In the genomic region with DNA sequence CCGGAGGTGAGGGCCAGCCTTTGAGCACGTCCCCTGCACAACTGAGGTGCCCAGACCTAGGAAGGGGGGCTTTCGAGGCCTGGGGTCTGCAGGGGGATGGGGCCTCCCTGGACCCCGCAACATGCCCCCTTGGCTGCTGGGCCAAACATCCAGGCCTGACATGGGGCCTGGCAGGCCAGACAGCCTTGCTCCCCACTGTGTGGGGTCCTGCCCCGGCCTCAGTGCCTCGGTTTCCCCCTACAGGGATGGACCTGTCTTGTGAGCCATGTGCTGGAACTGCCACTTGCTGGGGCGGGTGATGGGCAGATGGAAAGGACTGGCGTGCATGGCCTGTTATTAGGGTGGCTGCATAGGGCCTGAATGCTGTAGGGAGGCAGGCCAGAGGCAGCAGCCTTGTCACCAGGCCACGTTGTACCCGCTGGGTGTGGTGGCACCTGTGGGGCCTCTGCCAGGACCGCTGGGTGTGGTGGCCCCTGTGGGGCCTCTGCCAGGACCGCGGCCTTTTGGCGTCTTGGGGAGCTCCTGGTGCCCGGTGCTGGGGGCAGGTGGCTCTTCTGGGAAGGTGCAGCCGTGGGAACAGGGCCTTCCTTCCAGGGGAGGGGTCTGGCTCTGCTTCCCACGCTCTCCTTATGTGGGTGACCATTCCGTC, we compare ENCODE assay signal across 28 cellular contexts. TPM values are rescaled to one million over a fixed set of nuclear protein-coding genes. Genes with fewer than 3 reads are reported as not detected.
DNase-seq lines count a peak whose midpoint lies in the region; ATAC-seq lines count a peak whose summit lies in the region.
"Had no signal": no experiment of that assay in that cellular context is flagged by ENCODE, and none has a peak within 500 bp of the region (broad histone marks: within the 10 kb centered on the region; RNA-seq: fewer than 3 reads in every experiment).

No MANE protein-coding gene starts in this region.

- H4K20me1 ChIP-seq in BLaER1 = no peaks in the 10 kb centered on the region

- H3K18ac ChIP-seq in neuronal stem cell (ENCODE audit: low read length) = peak overlapping the region; percentile 96

- no peak overlapping the region for H3K4ac ChIP-seq in neuronal stem cell (ENCODE audit: low read length)

- WGBS in neuronal stem cell (ENCODE audit: extremely low coverage in 2 of 2, insufficient read length in 2 of 2, insufficient replicate concordance in 1 of 2), 2 donors = no CpG with 5 or more reads among the region's 18 CpGs

- peak overlapping the region; percentile 28 for H2BK120ac ChIP-seq in neuronal stem cell (ENCODE audit: low read depth, low read length)

- H3K4me2 ChIP-seq in BLaER1 (peak overlapping the region; percentile 95), neuronal stem cell (ENCODE audit: insufficient read depth, low read length, poor library complexity, severe bottlenecking) (no peak overlapping the region)
- H3K4me2 ChIP-seq: hepatocyte, SK-N-SH had no signal

- peak overlapping the region; percentile 72 for H2BK15ac ChIP-seq in neuronal stem cell (ENCODE audit: low read length)

- H2AFZ ChIP-seq in neuronal stem cell (ENCODE audit: low read length) = no peak overlapping the region
- H2AFZ ChIP-seq: GM23248, hepatocyte had no signal

- peak overlapping the region; percentile 96 for H2BK12ac ChIP-seq in neuronal stem cell (ENCODE audit: low read length)

- no peaks in the 10 kb centered on the region for H3K27me3 ChIP-seq in BLaER1
- peaks cover 0 to 35% (median 0%) of the 10 kb centered on the region in 3 experiments for H3K27me3 ChIP-seq in neuronal stem cell (ENCODE audit: control insufficient read depth in 3 of 3, insufficient read depth in 3 of 3, low read depth in 1 of 3, low read length in 3 of 3)
- H3K27me3 ChIP-seq: brain microvascular endothelial cell, hepatocyte, neutrophil had no signal

- peak overlapping the region; percentile 66 for H3K14ac ChIP-seq in neuronal stem cell (ENCODE audit: low read length)

- H3K9ac ChIP-seq in BLaER1 (no peak overlapping the region), neuronal stem cell (ENCODE audit: low read depth, low read length, poor library complexity) (peak overlapping the region; percentile 68)
- H3K9ac ChIP-seq: GM23248, SK-N-SH had no signal

- peaks cover 2% of the 10 kb centered on the region for H3K79me1 ChIP-seq in neuronal stem cell (ENCODE audit: low read depth, low read length)

- H3K36me3 ChIP-seq in BLaER1 (no peaks in the 10 kb centered on the region), neuronal stem cell (replicated peaks in 1 of 2; ENCODE audit: control insufficient read depth in 2 of 2, insufficient read depth in 2 of 2, low read length in 2 of 2) (no peaks in the 10 kb centered on the region)
- H3K36me3 ChIP-seq: brain microvascular endothelial cell, lower lobe of right lung, neutrophil had no signal

- H3K4me3 ChIP-seq in BLaER1 = no peak overlapping the region
- no peak overlapping the region for H3K4me3 ChIP-seq in neuronal stem cell (ENCODE audit: low read length in 2 of 2)
- H3K4me3 ChIP-seq: GM23248, hepatocyte, lower lobe of right lung had no signal

- peak overlapping the region; percentile 81 for H3K27ac ChIP-seq in BLaER1
- H3K27ac ChIP-seq in neuronal stem cell (replicated peaks; ENCODE audit: low read length) = no peak overlapping the region
- H3K27ac ChIP-seq: brain microvascular endothelial cell, GM23248, hepatocyte, lower lobe of right lung, neutrophil, VCaP had no signal

- H3K23ac ChIP-seq in neuronal stem cell (ENCODE audit: low read depth, low read length, poor library complexity) = no peak overlapping the region

- H3K9me3 ChIP-seq in BLaER1 (no peaks in the 10 kb centered on the region), neuronal stem cell (replicated peaks in 1 of 2; ENCODE audit: control insufficient read depth in 2 of 2, insufficient read depth in 1 of 2, low read depth in 1 of 2, low read length in 2 of 2) (no peaks in the 10 kb centered on the region)
- H3K9me3 ChIP-seq: lower lobe of right lung, neutrophil, SK-N-SH had no signal

- peaks cover 70% of the 10 kb centered on the region for H3K4me1 ChIP-seq in BLaER1
- peaks cover 15 to 26% of the 10 kb centered on the region in 2 donors for H3K4me1 ChIP-seq in neuronal stem cell (ENCODE audit: control insufficient read depth in 2 of 2, insufficient read depth in 1 of 2, low read depth in 1 of 2, low read length in 2 of 2)

- peak overlapping the region; percentile 45 for H4K8ac ChIP-seq in neuronal stem cell (ENCODE audit: low read depth, low read length)

- peak overlapping the region; percentile 99 for H2AK5ac ChIP-seq in neuronal stem cell (ENCODE audit: low read depth, low read length)

- ATAC-seq in GM19395 (IDR thresholded peaks at IDR 0.05; ENCODE audit: unreplicated experiment) = no peak

- no peak overlapping the region for H4K91ac ChIP-seq in neuronal stem cell (ENCODE audit: low read depth, low read length, poor library complexity)

- DNase-seq in activated CD8-positive, alpha-beta memory T cell treated with anti-CD3 and anti-CD28 coated beads, Interleukin-2, amount 50 U/mL, for 4 hours = peak; percentile 13
- DNase-seq in activated CD8-positive, alpha-beta memory T cell treated with anti-CD3 and anti-CD28 coated beads for 24 hours = no peak
- peak; percentile 44 for DNase-seq in ecto neural progenitor cell (ENCODE audit: low spot score)
- no peak for DNase-seq in neuronal stem cell (ENCODE audit: low spot score)
- DNase-seq in SKM-1 (lab: John Stamatoyannopoulos, UW; ENCODE audit: unreplicated experiment) = no peak
- DNase-seq in iPS-NIHi7 (ENCODE audit: extremely low spot score) = no peak
- DNase-seq: activated CD4-positive, alpha-beta T cell treated with anti-CD3 and anti-CD28 coated beads, Interleukin-2, amount 50 U/mL, for 4 hours; activated gamma-delta T cell; AML-193; brain microvascular endothelial cell; DMS153; effector memory CD4-positive, alpha-beta T cell; erythroblast; foreskin melanocyte; GDM1; GM23248; immature natural killer cell; NCI-H1694 treated with DMSO at 0.1 percent for 48 hours; NCI-H748 treated with DMSO at 0.1 percent for 48 hours; SK-N-SH; stimulated activated CD8-positive, alpha-beta memory T cell treated with anti-CD3 and anti-CD28 coated beads, Interleukin-4, amount 100 ng/mL, for 48 hours had no signal

- peak overlapping the region; percentile 78 for H2BK5ac ChIP-seq in neuronal stem cell (ENCODE audit: low read length)

RNA-seq across cellular contexts. Expression of a gene that starts 20.4 kb away (rescaled TPM):
- 0.10 TPM for polyA plus RNA-seq in neuronal stem cell (2013, experiment 1 of 2)
- 0.12 TPM for polyA plus RNA-seq in neuronal stem cell (2013, experiment 2 of 2)
- polyA plus RNA-seq: CD8-positive, alpha-beta memory T cell; GM23248; immature natural killer cell; SK-N-SH had no signal

RNA-seq across cellular contexts. Expression of a gene that starts 32.4 kb away (rescaled TPM):
- polyA plus RNA-seq in neuronal stem cell (2013, experiment 1 of 2) = 14.6 TPM
- 14.0 TPM for polyA plus RNA-seq in neuronal stem cell (2013, experiment 2 of 2)
- polyA plus RNA-seq: CD8-positive, alpha-beta memory T cell; GM23248; immature natural killer cell had no signal

Comparison
In these comparisons a context has a peak if more than half of its experiments do, and no peak if none do; other contexts are left out.
1. DNase-seq: peak in activated CD8-positive, alpha-beta memory T cell treated with anti-CD3 and anti-CD28 coated beads, Interleukin-2, amount 50 U/mL, for 4 hours (single experiment) and ecto neural progenitor cell (single experiment); none in activated CD8-positive, alpha-beta memory T cell treated with anti-CD3 and anti-CD28 coated beads for 24 hours (single experiment), neuronal stem cell (single experiment), SKM-1 (single experiment) and iPS-NIHi7 (single experiment).